In the genomic region with DNA sequence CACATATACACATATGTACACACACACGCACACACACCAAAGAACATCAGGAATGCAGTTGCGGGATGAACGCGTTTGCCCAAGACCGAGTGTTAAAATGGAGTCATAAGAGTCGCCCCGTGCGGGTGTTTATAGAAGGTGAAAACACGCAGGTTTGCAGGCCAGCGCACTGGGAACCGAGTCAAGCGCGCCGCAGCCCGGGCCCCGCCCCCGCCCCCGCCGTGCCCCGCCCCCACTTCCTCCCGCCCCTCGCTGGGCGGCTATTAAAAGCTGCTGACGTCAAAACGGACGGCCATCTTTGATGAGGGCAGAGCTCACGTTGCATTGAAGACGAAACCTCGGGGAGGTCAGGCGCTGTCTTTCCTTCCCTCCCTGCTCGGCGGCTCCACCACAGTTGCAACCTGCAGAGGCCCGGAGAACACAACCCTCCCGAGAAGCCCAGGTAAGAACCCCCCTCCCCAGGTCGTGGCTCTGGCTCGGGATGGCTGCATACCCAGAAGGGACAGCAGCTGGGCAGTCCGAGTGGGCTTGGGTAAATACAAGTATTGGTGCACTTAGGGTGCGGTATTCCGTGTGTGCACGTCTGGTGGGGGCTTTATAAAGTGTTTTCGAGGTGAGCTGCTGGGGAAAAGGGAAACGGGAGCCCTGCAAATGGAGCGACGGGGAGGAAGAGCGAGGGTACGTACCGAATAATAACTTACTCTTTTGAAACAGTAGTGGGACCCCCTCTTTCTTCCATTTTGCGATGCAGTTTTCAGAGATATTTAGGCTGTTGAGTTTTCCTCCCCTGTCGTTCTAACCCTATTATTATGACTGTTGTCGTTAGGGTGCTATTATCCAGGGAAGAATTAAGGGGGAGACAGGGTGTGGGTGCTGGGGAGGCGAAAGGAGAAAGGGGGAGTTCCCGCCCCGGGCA, we compare ENCODE assay signal across 1 cellular context.
A peak's percentile ranks its signal among the peaks of the same experiment; 100 is the strongest.
TF ChIP-seq lines count a peak whose summit lies in the region.

Gene SNAP25, plus strand, starts transcription at position 295 of the 916 bp plus-strand sequence. CDS start 56,662 bp downstream, outside the sequence.

TF ChIP-seq in HEK293, 187 proteins besides CTCF, POLR2A, EP300 and RAD21 (continued from another document):
- peak; percentile 67 for TF ChIP-seq ZBTB44 (tag by site-specific recombination; IDR thresholded peaks at IDR 0.05)
- TF ChIP-seq ZNF404 (tag by site-specific recombination; IDR thresholded peaks at IDR 0.05), result no peak
- TF ChIP-seq, protein P1, sequence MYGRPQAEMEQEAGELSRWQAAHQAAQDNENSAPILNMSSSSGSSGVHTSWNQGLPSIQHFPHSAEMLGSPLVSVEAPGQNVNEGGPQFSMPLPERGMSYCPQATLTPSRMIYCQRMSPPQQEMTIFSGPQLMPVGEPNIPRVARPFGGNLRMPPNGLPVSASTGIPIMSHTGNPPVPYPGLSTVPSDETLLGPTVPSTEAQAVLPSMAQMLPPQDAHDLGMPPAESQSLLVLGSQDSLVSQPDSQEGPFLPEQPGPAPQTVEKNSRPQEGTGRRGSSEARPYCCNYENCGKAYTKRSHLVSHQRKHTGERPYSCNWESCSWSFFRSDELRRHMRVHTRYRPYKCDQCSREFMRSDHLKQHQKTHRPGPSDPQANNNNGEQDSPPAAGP (tag by site-specific recombination; IDR thresholded peaks at IDR 0.05), result no peak
- peak; percentile 75 for TF ChIP-seq ZNF629 (tag by site-specific recombination; IDR thresholded peaks at IDR 0.05)
- no peak for TF ChIP-seq ZSCAN30 (tag by site-specific recombination; IDR thresholded peaks at IDR 0.05)
- TF ChIP-seq REST (tag by site-specific recombination; IDR thresholded peaks at IDR 0.05), result no peak
- TF ChIP-seq SP7 (tag by site-specific recombination; IDR thresholded peaks at IDR 0.05), result peak; percentile 69; the same call in 1 of the 2 replicates
- peak; percentile 34 for TF ChIP-seq GLIS2 (tag by site-specific recombination; IDR thresholded peaks at IDR 0.05)
- TF ChIP-seq GLIS1 (tag by site-specific recombination; IDR thresholded peaks at IDR 0.05), result peak; percentile 31; the same call in 1 of the 2 replicates
- peak; percentile 84 for TF ChIP-seq ZNF341 (tag by site-specific recombination; IDR thresholded peaks at IDR 0.05; ENCODE audit: low read depth)
- TF ChIP-seq ZNF366 (tag by site-specific recombination; conservative IDR thresholded peaks at IDR 0.05), result peak; percentile 39; the same call in 1 of the 2 replicates
- TF ChIP-seq ZNF335 (tag by site-specific recombination; conservative IDR thresholded peaks at IDR 0.05), result peak; percentile 55
- 0 out of 2 replicates have a peak, but pooled peaks have one; percentile 12 for TF ChIP-seq KLF8 (tag by site-specific recombination; IDR thresholded peaks at IDR 0.05)
- peak; percentile 67; the same call in 1 of the 2 replicates for TF ChIP-seq ZNF76 (tag by site-specific recombination; IDR thresholded peaks at IDR 0.05; ENCODE audit: borderline replicate concordance, low read depth)
- no peak for TF ChIP-seq ZNF571 (tag by site-specific recombination; IDR thresholded peaks at IDR 0.05)
- TF ChIP-seq ZNF777 (tag by site-specific recombination; IDR thresholded peaks at IDR 0.05; ENCODE audit: borderline replicate concordance), result peak; percentile 52; the same call in 1 of the 2 replicates
- TF ChIP-seq, protein P2, sequence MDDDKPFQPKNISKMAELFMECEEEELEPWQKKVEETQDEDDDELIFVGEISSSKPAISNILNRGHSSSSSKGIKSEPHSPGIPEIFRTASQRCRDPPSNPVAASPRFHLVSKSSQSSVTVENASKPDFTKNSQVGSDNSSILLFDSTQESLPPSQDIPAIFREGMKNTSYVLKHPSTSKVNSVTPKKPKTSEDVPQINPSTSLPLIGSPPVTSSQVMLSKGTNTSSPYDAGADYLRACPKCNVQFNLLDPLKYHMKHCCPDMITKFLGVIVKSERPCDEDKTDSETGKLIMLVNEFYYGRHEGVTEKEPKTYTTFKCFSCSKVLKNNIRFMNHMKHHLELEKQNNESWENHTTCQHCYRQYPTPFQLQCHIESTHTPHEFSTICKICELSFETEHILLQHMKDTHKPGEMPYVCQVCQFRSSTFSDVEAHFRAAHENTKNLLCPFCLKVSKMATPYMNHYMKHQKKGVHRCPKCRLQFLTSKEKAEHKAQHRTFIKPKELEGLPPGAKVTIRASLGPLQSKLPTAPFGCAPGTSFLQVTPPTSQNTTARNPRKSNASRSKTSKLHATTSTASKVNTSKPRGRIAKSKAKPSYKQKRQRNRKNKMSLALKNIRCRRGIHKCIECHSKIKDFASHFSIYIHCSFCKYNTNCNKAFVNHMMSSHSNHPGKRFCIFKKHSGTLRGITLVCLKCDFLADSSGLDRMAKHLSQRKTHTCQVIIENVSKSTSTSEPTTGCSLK (tag by site-specific recombination; IDR thresholded peaks at IDR 0.05), result no peak
- peak; percentile 38; the same call in 1 of the 2 replicates for TF ChIP-seq ZBTB10 (tag by site-specific recombination; IDR thresholded peaks at IDR 0.05)
- TF ChIP-seq ZNF561 (tag by site-specific recombination; IDR thresholded peaks at IDR 0.05; ENCODE audit: borderline replicate concordance), result no peak
- TF ChIP-seq, protein P3, sequence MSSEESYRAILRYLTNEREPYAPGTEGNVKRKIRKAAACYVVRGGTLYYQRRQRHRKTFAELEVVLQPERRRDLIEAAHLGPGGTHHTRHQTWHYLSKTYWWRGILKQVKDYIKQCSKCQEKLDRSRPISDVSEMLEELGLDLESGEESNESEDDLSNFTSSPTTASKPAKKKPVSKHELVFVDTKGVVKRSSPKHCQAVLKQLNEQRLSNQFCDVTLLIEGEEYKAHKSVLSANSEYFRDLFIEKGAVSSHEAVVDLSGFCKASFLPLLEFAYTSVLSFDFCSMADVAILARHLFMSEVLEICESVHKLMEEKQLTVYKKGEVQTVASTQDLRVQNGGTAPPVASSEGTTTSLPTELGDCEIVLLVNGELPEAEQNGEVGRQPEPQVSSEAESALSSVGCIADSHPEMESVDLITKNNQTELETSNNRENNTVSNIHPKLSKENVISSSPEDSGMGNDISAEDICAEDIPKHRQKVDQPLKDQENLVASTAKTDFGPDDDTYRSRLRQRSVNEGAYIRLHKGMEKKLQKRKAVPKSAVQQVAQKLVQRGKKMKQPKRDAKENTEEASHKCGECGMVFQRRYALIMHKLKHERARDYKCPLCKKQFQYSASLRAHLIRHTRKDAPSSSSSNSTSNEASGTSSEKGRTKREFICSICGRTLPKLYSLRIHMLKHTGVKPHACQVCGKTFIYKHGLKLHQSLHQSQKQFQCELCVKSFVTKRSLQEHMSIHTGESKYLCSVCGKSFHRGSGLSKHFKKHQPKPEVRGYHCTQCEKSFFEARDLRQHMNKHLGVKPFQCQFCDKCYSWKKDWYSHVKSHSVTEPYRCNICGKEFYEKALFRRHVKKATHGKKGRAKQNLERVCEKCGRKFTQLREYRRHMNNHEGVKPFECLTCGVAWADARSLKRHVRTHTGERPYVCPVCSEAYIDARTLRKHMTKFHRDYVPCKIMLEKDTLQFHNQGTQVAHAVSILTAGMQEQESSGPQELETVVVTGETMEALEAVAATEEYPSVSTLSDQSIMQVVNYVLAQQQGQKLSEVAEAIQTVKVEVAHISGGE (tag by site-specific recombination; conservative IDR thresholded peaks at IDR 0.05; ENCODE audit: low read depth), result 0 out of 2 replicates have a peak, but pooled peaks have one; percentile 4
- peak; percentile 17; the same call in 1 of the 2 replicates for TF ChIP-seq SP2 (tag by site-specific recombination; IDR thresholded peaks at IDR 0.05)
- no peak for TF ChIP-seq ZNF785 (tag by site-specific recombination; IDR thresholded peaks at IDR 0.05)
- TF ChIP-seq YY1 (tag by site-specific recombination; IDR thresholded peaks at IDR 0.05), result peak; percentile 67; the same call in 1 of the 2 replicates
- no peak for TF ChIP-seq ZNF302 (tag by site-specific recombination; IDR thresholded peaks at IDR 0.05; ENCODE audit: low read depth)
- peak; percentile 47; the same call in 1 of the 2 replicates for TF ChIP-seq ZSCAN4 (tag by site-specific recombination; IDR thresholded peaks at IDR 0.05)
- TF ChIP-seq RBAK (tag by site-specific recombination; IDR thresholded peaks at IDR 0.05), result no peak
- TF ChIP-seq PRDM10 (tag by site-specific recombination; IDR thresholded peaks at IDR 0.05), result peak; percentile 95
